ENCODE assay signal across 17 cellular contexts in the genomic region with DNA sequence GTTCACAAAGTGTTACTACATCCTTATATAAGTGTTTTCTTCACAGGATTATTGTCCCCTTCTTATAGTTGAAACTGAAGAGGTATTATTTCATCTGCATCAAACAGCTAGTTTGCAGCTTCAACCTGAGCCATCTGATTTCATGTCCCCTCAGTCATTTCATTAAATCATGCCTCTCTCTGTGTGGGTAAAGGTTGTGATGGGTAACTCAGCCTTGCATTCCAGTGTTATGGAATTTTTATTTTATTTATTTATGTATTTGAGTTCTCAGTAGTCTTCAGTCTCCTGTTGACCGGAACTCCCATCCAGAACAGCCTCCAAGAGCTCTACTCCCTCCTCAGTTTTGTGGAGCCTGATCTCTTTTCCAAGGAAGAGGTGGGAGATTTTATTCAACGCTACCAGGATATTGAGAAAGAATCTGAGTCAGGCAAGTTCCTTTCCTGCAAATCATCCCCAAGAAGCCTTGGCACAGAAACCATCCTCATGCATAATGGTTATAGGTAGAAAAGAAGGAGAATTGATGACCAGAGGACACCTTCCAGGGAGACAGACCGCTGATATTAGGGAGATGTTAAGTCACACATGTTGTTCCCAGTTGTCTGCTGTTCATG. TPM values are rescaled to one million over a fixed set of nuclear protein-coding genes. Genes with fewer than 3 reads are reported as not detected.
DNase-seq lines count a peak whose midpoint lies in the region; ATAC-seq and TF ChIP-seq lines count a peak whose summit lies in the region.
"Had no signal": no experiment of that assay in that cellular context is flagged by ENCODE, and none has a peak within 500 bp of the region (broad histone marks: within the 10 kb centered on the region; RNA-seq: fewer than 3 reads in every experiment).

No MANE protein-coding gene starts in this region.

- H2AFZ ChIP-seq in PC-9: no peak overlapping the region

- in situ Hi-C loops in brain microvascular endothelial cell (cut with HindIII; ENCODE audit: low pct_ligation_motif_present, low sequenced_read_pairs): no loop called here

- no peaks in the 10 kb centered on the region for H3K79me2 ChIP-seq in PC-9 (ENCODE audit: low read depth)

- CTCF ChIA-PET in PC-9 (lab: Charles Lee): no interaction called here

- H3F3A ChIP-seq in PC-9 (ENCODE audit: insufficient read depth, low read depth): no peaks in the 10 kb centered on the region

- no peaks in the 10 kb centered on the region for H3K9me3 ChIP-seq in PC-9 (ENCODE audit: insufficient read depth, low read depth)
- H3K9me3 ChIP-seq: HAP-1, upper lobe of right lung had no signal

- H3K4me3 ChIP-seq in AG10803 (ENCODE audit: low read length) (no peak overlapping the region), brain microvascular endothelial cell (ENCODE audit: low read depth, low read length) (no peak overlapping the region), PC-9 (no peak overlapping the region)
- H3K4me3 ChIP-seq: HAP-1, upper lobe of right lung had no signal

- DNase-seq in AG10803 (ENCODE audit: low read depth) (peak; percentile 75), LHCN-M2 (ENCODE audit: low read depth) (peak; percentile 56), brain microvascular endothelial cell (peak; percentile 8), foreskin keratinocyte (peak; percentile 29 to 61), NCI-H2227 (lab: John Stamatoyannopoulos, UW; ENCODE audit: unreplicated experiment) (no peak), PC-9 (no peak), NCI-H1930 (lab: John Stamatoyannopoulos, UW) (no peak)
- DNase-seq: activated CD4-positive, alpha-beta T cell treated with anti-CD3 and anti-CD28 coated beads for 4 hours; endodermal cell; left ventricle myocardium superior; NCI-H1436; NCI-H82; retina; stimulated activated naive B cell treated with anti-CD40 and anti-IgM and Interleukin-4, amounts not matched to agents 10 μg/mL and 1 μg/mL and 100 μg/mL, for 72 hours; upper lobe of right lung had no signal

- no peak overlapping the region for H3K4me2 ChIP-seq in PC-9

- H3K27ac ChIP-seq in brain microvascular endothelial cell (no peak overlapping the region), foreskin keratinocyte (no peak overlapping the region), PC-9 (no peak overlapping the region)
- H3K27ac ChIP-seq: upper lobe of right lung had no signal

- ATAC-seq in foreskin keratinocyte (peak; percentile 54), HG03520 (IDR thresholded peaks at IDR 0.05; ENCODE audit: unreplicated experiment) (no peak)
- ATAC-seq: left ventricle myocardium superior; stimulated activated naive B cell treated with anti-CD40 and anti-IgM and Interleukin-4, amounts not matched to agents 10 μg/mL and 1 μg/mL and 100 μg/mL, for 72 hours; upper lobe of right lung had no signal

- no TSS peak for BruUV-seq in PC-9 (replicated peaks; lab: Mats Ljungman, UMichigan)

- TF ChIP-seq CTCF in AG10803 (conservative IDR thresholded peaks at IDR 0.05; ENCODE audit: low read length) (no peak), brain microvascular endothelial cell (IDR thresholded peaks at IDR 0.05; ENCODE audit: low read depth, low read length, missing control alignments) (no peak), foreskin keratinocyte (conservative IDR thresholded peaks at IDR 0.05) (no peak), PC-9 (conservative IDR thresholded peaks at IDR 0.05) (no peak)

- H3K4me1 ChIP-seq in foreskin keratinocyte: peaks cover 13% of the 10 kb centered on the region
- no peaks in the 10 kb centered on the region for H3K4me1 ChIP-seq in PC-9 (replicated peaks; ENCODE audit: insufficient read depth)
- H3K4me1 ChIP-seq: upper lobe of right lung had no signal

- H4K20me1 ChIP-seq in PC-9 (ENCODE audit: insufficient read depth): no peaks in the 10 kb centered on the region

- no peaks in the 10 kb centered on the region for H3K27me3 ChIP-seq in brain microvascular endothelial cell (replicated peaks)
- no peaks in the 10 kb centered on the region for H3K27me3 ChIP-seq in foreskin keratinocyte
- no peaks in the 10 kb centered on the region for H3K27me3 ChIP-seq in PC-9 (ENCODE audit: insufficient read depth, low read depth)
- H3K27me3 ChIP-seq: upper lobe of right lung had no signal

- intact Hi-C loops in PC-9 (cut with micrococcal nuclease; ENCODE audit: unreplicated experiment): no loop called here

- POLR2A ChIA-PET in PC-9 (lab: Charles Lee; ENCODE audit: unreplicated experiment): no interaction called here

- H3K36me3 ChIP-seq in brain microvascular endothelial cell (replicated peaks): peaks cover 16% of the 10 kb centered on the region
- H3K36me3 ChIP-seq in PC-9 (ENCODE audit: low read depth): peaks cover 25% of the 10 kb centered on the region; the same call in 1 of the 2 replicates

- no peaks in the 10 kb centered on the region for H3K9me2 ChIP-seq in PC-9 (ENCODE audit: insufficient read depth)

RNA-seq across cellular contexts. Expression of a gene that starts 21.8 kb away (rescaled TPM):
- total RNA-seq in LHCN-M2 (2014; rRNA removed) (33.3 and 35.4 TPM in 2 replicates), foreskin keratinocyte (49.8 and 53.4 TPM in 2 replicates), PC-9 (2021) (31.7 and 31.8 TPM in 2 replicates)
- polyA plus RNA-seq in LHCN-M2 (2012): 22.3 TPM
- polyA plus RNA-seq in foreskin keratinocyte: 32.1 and 38.2 TPM in 2 replicates

RNA-seq across cellular contexts. Expression of a gene that starts 39.1 kb away (rescaled TPM):
- total RNA-seq in LHCN-M2 (2014; rRNA removed): 0.38 and 2.1 TPM in 2 replicates
- polyA plus RNA-seq in LHCN-M2 (2012): 0.77 TPM
- 0.21 and 0.31 TPM in 2 replicates for total RNA-seq in foreskin keratinocyte
- polyA plus RNA-seq in foreskin keratinocyte: 0.07 and 0.08 TPM in 2 replicates
- 1.1 and 1.3 TPM in 2 replicates for total RNA-seq in PC-9 (2021)

Comparison
In these comparisons a context has a peak if more than half of its experiments do, and no peak if none do; other contexts are left out.
1. DNase-seq: peak in AG10803 (single experiment), LHCN-M2 (single experiment), brain microvascular endothelial cell (single experiment) and foreskin keratinocyte (2 of 2); none in NCI-H2227 (single experiment), PC-9 (0 of 2) and NCI-H1930 (0 of 2).